In genomic region chr16:84648595-84649510, GRCh38 we compare ENCODE assay signal across 8 cellular contexts. TPM values are rescaled to one million over a fixed set of nuclear protein-coding genes. Genes with fewer than 3 reads are reported as not detected.
A peak's percentile ranks its signal among the peaks of the same experiment; 100 is the strongest.
DNase-seq lines count a peak whose midpoint lies in the region; ATAC-seq and TF ChIP-seq lines count a peak whose summit lies in the region.

No MANE protein-coding gene starts in this region.

- DNase-seq in AG10803 (ENCODE audit: low read depth) (no peak), GM19238 (ENCODE audit: insufficient read length, low spot score) (peak; percentile 83), dorsolateral prefrontal cortex (peak in 3 of 10 donors; percentile 21 to 53 (median 37)), lung microvascular endothelial cell (ENCODE audit: low read depth in 2 of 2) (peak; percentile 20 to 37), midbrain (lab: John Stamatoyannopoulos, UW) (no peak)
- DNase-seq in activated CD4-positive, CD25-positive, alpha-beta regulatory T cell (lab: John Stamatoyannopoulos, UW), result peak in 3 of 4 experiments; percentile 10 to 25 (median 17)

- peaks cover 39% of the 10 kb centered on the region for H3K4me1 Mint-ChIP-seq in stimulated activated memory B cell treated with anti-CD40 and anti-IgM and Interleukin-4, amounts not matched to agents 10 μg/mL and 1 μg/mL and 100 μg/mL, for 72 hours

- intact Hi-C loops in dorsolateral prefrontal cortex (cut with DNase I), result no loop called here

- peak; percentile 74 for ATAC-seq in HG03280 (IDR thresholded peaks at IDR 0.05; ENCODE audit: unreplicated experiment)
- ATAC-seq in stimulated activated memory B cell treated with anti-CD40 and anti-IgM and Interleukin-4, amounts not matched to agents 10 μg/mL and 1 μg/mL and 100 μg/mL, for 72 hours, result peak; percentile 87

- H3K36me3 Mint-ChIP-seq in stimulated activated memory B cell treated with anti-CD40 and anti-IgM and Interleukin-4, amounts not matched to agents 10 μg/mL and 1 μg/mL and 100 μg/mL, for 72 hours, result peaks cover 26% of the 10 kb centered on the region

- no peaks in the 10 kb centered on the region for H3K27me3 Mint-ChIP-seq in stimulated activated memory B cell treated with anti-CD40 and anti-IgM and Interleukin-4, amounts not matched to agents 10 μg/mL and 1 μg/mL and 100 μg/mL, for 72 hours

- H3K27ac Mint-ChIP-seq in stimulated activated memory B cell treated with anti-CD40 and anti-IgM and Interleukin-4, amounts not matched to agents 10 μg/mL and 1 μg/mL and 100 μg/mL, for 72 hours, result peak overlapping the region; percentile 92

- no peaks in the 10 kb centered on the region for H3K27me3 ChIP-seq in dorsolateral prefrontal cortex

- H3K4me3 Mint-ChIP-seq in stimulated activated memory B cell treated with anti-CD40 and anti-IgM and Interleukin-4, amounts not matched to agents 10 μg/mL and 1 μg/mL and 100 μg/mL, for 72 hours, result peak overlapping the region; percentile 81

- no peak for TF ChIP-seq CTCF in AG10803 (conservative IDR thresholded peaks at IDR 0.05; ENCODE audit: low read length)
- no peak for TF ChIP-seq CTCF in dorsolateral prefrontal cortex (IDR thresholded peaks at IDR 0.05 in 54 of 56, conservative IDR thresholded peaks at IDR 0.05 in 2 of 56; ENCODE audit: low read depth in 1 of 56, partially characterized antibody in 56 of 56)

- H3K9me3 Mint-ChIP-seq in stimulated activated memory B cell treated with anti-CD40 and anti-IgM and Interleukin-4, amounts not matched to agents 10 μg/mL and 1 μg/mL and 100 μg/mL, for 72 hours, result no peaks in the 10 kb centered on the region

- peak overlapping the region in 53 of 59 donors; percentile 6 to 88 (median 71) for H3K27ac ChIP-seq in dorsolateral prefrontal cortex

- peak overlapping the region; percentile 72 for H3K4me3 ChIP-seq in AG10803 (ENCODE audit: low read length)
- peak overlapping the region; percentile 57 to 86 (median 77) for H3K4me3 ChIP-seq in dorsolateral prefrontal cortex

RNA-seq across cellular contexts. Expression of gene KLHL36, which starts 0.5 kb away (rescaled TPM):
- total RNA-seq in dorsolateral prefrontal cortex (10 to 100 TPM; 30.4 to 77.3 (median 47.4) TPM), lung microvascular endothelial cell (33.1 and 49.8 TPM in 2 replicates)

RNA-seq across cellular contexts. Expression of gene COTL1, which starts 31.0 kb away (rescaled TPM):
- total RNA-seq in dorsolateral prefrontal cortex (100 to 1,000 TPM in 6 of 120 experiments, 10 to 100 TPM in 114; 43.3 to 111 (median 76.2) TPM), lung microvascular endothelial cell (107 and 116 TPM in 2 replicates)

RNA-seq across cellular contexts. Expression of gene USP10, which starts 50.9 kb away (rescaled TPM):
- total RNA-seq in dorsolateral prefrontal cortex (100 to 1,000 TPM in 1 of 120 experiments, 10 to 100 TPM in 119; 58.1 to 104 (median 76.8) TPM), lung microvascular endothelial cell (27.0 and 39.3 TPM in 2 replicates)

Comparison
In these comparisons a context has a peak if more than half of its experiments do, and no peak if none do; other contexts are left out.
1. DNase-seq: peak in GM19238 (single experiment), activated CD4-positive, CD25-positive, alpha-beta regulatory T cell (3 of 4) and lung microvascular endothelial cell (2 of 2); none in AG10803 (single experiment) and midbrain (single experiment).